16 cellular contexts compared by ENCODE assay signal in genomic region chr17:17549732-17550366, GRCh38. TPM values are rescaled to one million over a fixed set of nuclear protein-coding genes. Genes with fewer than 3 reads are reported as not detected.
DNase-seq lines count a peak whose midpoint lies in the region; ATAC-seq, FAIRE-seq and TF ChIP-seq lines count a peak whose summit lies in the region.
"Had no signal": no experiment of that assay in that cellular context is flagged by ENCODE, and none has a peak within 500 bp of the region (broad histone marks: within the 10 kb centered on the region; RNA-seq: fewer than 3 reads in every experiment).

No MANE protein-coding gene starts in this region.

- H3K9me3 ChIP-seq in heart left ventricle, result no peaks in the 10 kb centered on the region
- H3K9me3 ChIP-seq: BE2C, SK-N-SH had no signal

- FAIRE-seq in D721Med (lab: Jason Lieb, UNC), result no peak
- FAIRE-seq: G401.6 had no signal

- peaks cover 29% of the 10 kb centered on the region for H3K4me1 Mint-ChIP-seq in mesothelial cell of epicardium
- H3K4me1 Mint-ChIP-seq: CD8-positive, alpha-beta memory T cell had no signal

- H3K9me3 Mint-ChIP-seq in mesothelial cell of epicardium, result no peaks in the 10 kb centered on the region
- H3K9me3 Mint-ChIP-seq: CD8-positive, alpha-beta memory T cell had no signal

- H3K27ac ChIP-seq in caudate nucleus (ENCODE audit: low read depth, low read length) (peak overlapping the region; percentile 33), heart left ventricle (peak overlapping the region in 11 of 12 donors; percentile 60 to 90 (median 81))

- TF ChIP-seq CTCF in heart left ventricle (IDR thresholded peaks at IDR 0.05) (no peak), mesothelial cell of epicardium (IDR thresholded peaks at IDR 0.05; ENCODE audit: unreplicated experiment) (no peak), GM13977 (IDR thresholded peaks at IDR 0.05; ENCODE audit: extremely low read depth, insufficient read depth, missing control alignments) (no peak), D721Med (IDR thresholded peaks at IDR 0.05; ENCODE audit: insufficient read depth, missing control alignments) (no peak)

- H3K27me3 ChIP-seq in heart left ventricle, result no peaks in the 10 kb centered on the region
- H3K27me3 ChIP-seq: BE2C had no signal

- peak; percentile 23 to 68 (median 54) for ATAC-seq in heart left ventricle

- no peaks in the 10 kb centered on the region for H3K36me3 ChIP-seq in heart left ventricle
- H3K36me3 ChIP-seq: BE2C had no signal

- H3K4me3 ChIP-seq in heart left ventricle, result no peak overlapping the region

- in situ Hi-C loops in GM13977 (cut with MboI; ENCODE audit: low pct_unique_long_range_greater_than_20kb, low sequenced_read_pairs, unreplicated experiment), result no loop called here

- DNase-seq in caudate nucleus (lab: John Stamatoyannopoulos, UW) (peak in 9 of 61 donors; percentile 9 to 52 (median 24)), heart left ventricle (peak in 3 of 5 donors; percentile 54 to 75 (median 56)), mesothelial cell of epicardium (ENCODE audit: low spot score in 2 of 2, unreplicated experiment in 2 of 2) (no peak), NCI-H128 (lab: John Stamatoyannopoulos, UW; ENCODE audit: unreplicated experiment) (no peak), GM13977 (ENCODE audit: low spot score) (no peak), D721Med (ENCODE audit: insufficient read length, low spot score) (no peak), Kasumi-1 (lab: John Stamatoyannopoulos, UW) (no peak)
- DNase-seq: BE2C; CD8-positive, alpha-beta memory T cell; DMS79 treated with DMSO at 0.1 percent for 48 hours; KG1; NCI-H146; NCI-H2081 treated with DMSO at 0.1 percent for 48 hours; NCI-H510A treated with DMSO at 0.1 percent for 48 hours; SK-N-SH had no signal

- WGBS in heart left ventricle, 4 donors, result 58 to 79% (median 64%) methylated on average over 20 of the region's 20 CpGs

- intact Hi-C loops in heart left ventricle (cut with DNase I), result loop anchor here in 1 of 10 donors (2.0 to 5.0 kb wide), 2 partner anchors 13 to 53 kb away; partner anchors contain the start of gene RASD1

- H3K27me3 Mint-ChIP-seq in mesothelial cell of epicardium (ENCODE audit: low read depth), result no peaks in the 10 kb centered on the region

- H3K36me3 Mint-ChIP-seq in mesothelial cell of epicardium, result no peaks in the 10 kb centered on the region
- H3K36me3 Mint-ChIP-seq: CD8-positive, alpha-beta memory T cell had no signal

- no peak for TF ChIP-seq POLR2A in heart left ventricle (IDR thresholded peaks at IDR 0.05)

- peak overlapping the region; percentile 99 for H3K27ac Mint-ChIP-seq in mesothelial cell of epicardium
- H3K27ac Mint-ChIP-seq: CD8-positive, alpha-beta memory T cell had no signal

- no peak overlapping the region for H3K4me3 Mint-ChIP-seq in mesothelial cell of epicardium
- H3K4me3 Mint-ChIP-seq: CD8-positive, alpha-beta memory T cell had no signal

- peaks cover 0 to 71% (median 31%) of the 10 kb centered on the region in 12 donors for H3K4me1 ChIP-seq in heart left ventricle

RNA-seq across cellular contexts. Expression of gene PEMT, which starts 41.7 kb away (rescaled TPM):
- total RNA-seq in heart left ventricle, result 10 to 100 TPM; 15.7 to 41.0 (median 25.4) TPM
- polyA plus RNA-seq in heart left ventricle, result 10 to 100 TPM; 25.0 to 42.2 TPM
- total RNA-seq in mesothelial cell of epicardium, result 37.0 to 41.9 TPM (median 37.5 TPM) in 3 replicates

RNA-seq across cellular contexts. Expression of gene RASD1, which starts 53.7 kb away (rescaled TPM):
- total RNA-seq in heart left ventricle, result 10 to 100 TPM in 6 of 9 donors, 1 to 10 TPM in 3; 1.5 to 43.5 (median 16.2) TPM
- 10 to 100 TPM; 18.4 to 79.2 TPM for polyA plus RNA-seq in heart left ventricle
- total RNA-seq in mesothelial cell of epicardium, result 1.9 to 2.8 TPM (median 2.1 TPM) in 3 replicates

Comparison
In these comparisons a context has a peak if more than half of its experiments do, and no peak if none do; other contexts are left out.
1. DNase-seq: peak in heart left ventricle (3 of 5); none in mesothelial cell of epicardium (0 of 2), NCI-H128 (single experiment), GM13977 (single experiment), D721Med (single experiment) and Kasumi-1 (0 of 2).